In genomic region chr17:71966055-71966454, GRCh38 we compare ENCODE assay signal across 1 cellular context.
TF ChIP-seq lines count a peak whose summit lies in the region.

No MANE protein-coding gene starts in this region.

TF ChIP-seq in GM23338, 12 proteins besides CTCF, POLR2A, EP300 and RAD21 (continued from another document):
- TF ChIP-seq ETS1 (IDR thresholded peaks at IDR 0.05) (no peak), REST (IDR thresholded peaks at IDR 0.05; ENCODE audit: unreplicated experiment) (no peak)
